8 cellular contexts compared by ENCODE assay signal in genomic region chr3:176872771-176873209, GRCh38.
A peak's percentile ranks its signal among the peaks of the same experiment; 100 is the strongest.
DNase-seq lines count a peak whose midpoint lies in the region; ATAC-seq and TF ChIP-seq lines count a peak whose summit lies in the region.

No MANE protein-coding gene starts in this region.

- H3K27ac ChIP-seq in tibial nerve, result no peak overlapping the region

- no peak overlapping the region for H3K27ac Mint-ChIP-seq in CD14-positive monocyte

- peaks cover 0 to 27% (median 0%) of the 10 kb centered on the region in 4 donors for H3K9me3 ChIP-seq in tibial nerve

- no peak for TF ChIP-seq POLR2A in tibial nerve (IDR thresholded peaks at IDR 0.05)

- H3K4me1 Mint-ChIP-seq in CD14-positive monocyte, result peaks cover 5% of the 10 kb centered on the region

- TF ChIP-seq CTCF in CD14-positive monocyte (IDR thresholded peaks at IDR 0.05), result peak; percentile 74
- TF ChIP-seq CTCF in tibial nerve (IDR thresholded peaks at IDR 0.05), result peak; percentile 41 to 71 (median 52)

- H3K4me1 ChIP-seq in tibial nerve, result peaks cover 0 to 5% (median 0%) of the 10 kb centered on the region in 4 donors

- no peak for TF ChIP-seq EP300 in tibial nerve (IDR thresholded peaks at IDR 0.05)

- no peaks in the 10 kb centered on the region for H3K27me3 ChIP-seq in tibial nerve

- H3K36me3 ChIP-seq in tibial nerve, result no peaks in the 10 kb centered on the region

- H3K36me3 Mint-ChIP-seq in CD14-positive monocyte, result no peaks in the 10 kb centered on the region

- 22 to 24% methylated on average over 4 of the region's 4 CpGs for WGBS in tibial nerve, 2 donors

- H3K27me3 Mint-ChIP-seq in CD14-positive monocyte (ENCODE audit: low read depth in 3 of 3), result peaks cover 0 to 2% (median 0%) of the 10 kb centered on the region in 3 donors

- peak; percentile 98 for ATAC-seq in HG03139 (IDR thresholded peaks at IDR 0.05; ENCODE audit: unreplicated experiment)

- DNase-seq in CD14-positive monocyte (ENCODE audit: low spot score) (no peak), GM19238 (ENCODE audit: insufficient read length, low spot score) (peak; percentile 12), NCI-H69 (lab: John Stamatoyannopoulos, UW) (peak; percentile 63), fibroblast of gingiva (ENCODE audit: low read depth) (peak; percentile 38), non-pigmented ciliary epithelial cell (ENCODE audit: low read depth) (peak; percentile 22), tibial nerve (ENCODE audit: low spot score in 2 of 2) (peak in 1 of 2 donors; percentile 34)
- DNase-seq in activated CD8-positive, alpha-beta memory T cell treated with anti-CD3 and anti-CD28 coated beads, Interleukin-2, amount 50 U/mL, for 1 hour (ENCODE audit: extremely low read depth), result peak; percentile 1

- intact Hi-C loops in CD14-positive monocyte (cut with micrococcal nuclease), result loop anchor here in 1 of 2 donors (10.0 kb wide), 1 partner anchor 1512 kb away; no protein-coding TSS in a partner anchor

- H3K9me3 Mint-ChIP-seq in CD14-positive monocyte, result peaks cover 9 to 22% (median 19%) of the 10 kb centered on the region in 7 donors

- no peak overlapping the region for H3K4me3 ChIP-seq in tibial nerve

- no peak overlapping the region for H3K4me3 Mint-ChIP-seq in CD14-positive monocyte
